ENCODE assay signal across 23 cellular contexts in genomic region chr18:22044474-22045220, GRCh38.
A peak's percentile ranks its signal among the peaks of the same experiment; 100 is the strongest.
DNase-seq lines count a peak whose midpoint lies in the region; ATAC-seq and TF ChIP-seq lines count a peak whose summit lies in the region.
"Had no signal": no experiment of that assay in that cellular context is flagged by ENCODE, and none has a peak within 500 bp of the region (broad histone marks: within the 10 kb centered on the region; RNA-seq: fewer than 3 reads in every experiment).

No MANE protein-coding gene starts in this region.

- H3K27ac Mint-ChIP-seq in Caco-2 (ENCODE audit: unreplicated experiment) (peak overlapping the region; percentile 89), progenitor cell of endocrine pancreas (peak overlapping the region; percentile 99)
- no peak overlapping the region for H3K27ac Mint-ChIP-seq in activated CD8-positive, alpha-beta memory T cell treated with anti-CD3 and anti-CD28 coated beads, Interleukin-2, amount 10 ng/mL, durations not matched to agents 7 days and 5 days
- H3K27ac Mint-ChIP-seq: activated CD4-positive, alpha-beta T cell treated with anti-CD3 and anti-CD28 coated beads, Interleukin-2, amount 10 ng/mL, durations not matched to agents 24 days and 14 days; activated naive CD4-positive, alpha-beta T cell treated with anti-CD3 and anti-CD28 coated beads, Interleukin-2, amount 10 ng/mL, durations not matched to agents 7 days and 5 days; HFFc6; immature natural killer cell had no signal

- peaks cover 79% of the 10 kb centered on the region for H3K4me1 Mint-ChIP-seq in Caco-2 (ENCODE audit: low read depth, unreplicated experiment)
- peaks cover 73% of the 10 kb centered on the region for H3K4me1 Mint-ChIP-seq in progenitor cell of endocrine pancreas (ENCODE audit: low read depth)
- no peaks in the 10 kb centered on the region for H3K4me1 Mint-ChIP-seq in activated CD8-positive, alpha-beta memory T cell treated with anti-CD3 and anti-CD28 coated beads, Interleukin-2, amount 10 ng/mL, durations not matched to agents 7 days and 5 days
- H3K4me1 Mint-ChIP-seq: activated CD4-positive, alpha-beta T cell treated with anti-CD3 and anti-CD28 coated beads, Interleukin-2, amount 10 ng/mL, durations not matched to agents 24 days and 14 days; activated naive CD4-positive, alpha-beta T cell treated with anti-CD3 and anti-CD28 coated beads, Interleukin-2, amount 10 ng/mL, durations not matched to agents 7 days and 5 days; immature natural killer cell had no signal

- CTCF ChIA-PET in Caco-2 (lab: Charles Lee): interaction anchor here (0.5 to 1.5 kb wide), 8 partner anchors 24 to 518 kb away, joined by 3 to 8 read pairs (median 4); no protein-coding TSS in a partner anchor
- CTCF ChIA-PET in activated CD8-positive, alpha-beta memory T cell treated with anti-CD3 and anti-CD28 coated beads, Interleukin-2, amount 10 ng/mL, durations not matched to agents 7 days and 5 days (lab: Charles Lee): no interaction called here

- H3K4me3 Mint-ChIP-seq in Caco-2 (ENCODE audit: unreplicated experiment): peak overlapping the region; percentile 71
- peak overlapping the region; percentile 32 for H3K4me3 Mint-ChIP-seq in progenitor cell of endocrine pancreas (ENCODE audit: low read depth)
- no peak overlapping the region for H3K4me3 Mint-ChIP-seq in activated CD8-positive, alpha-beta memory T cell treated with anti-CD3 and anti-CD28 coated beads, Interleukin-2, amount 10 ng/mL, durations not matched to agents 7 days and 5 days
- H3K4me3 Mint-ChIP-seq: activated CD4-positive, alpha-beta T cell treated with anti-CD3 and anti-CD28 coated beads, Interleukin-2, amount 10 ng/mL, durations not matched to agents 24 days and 14 days; activated naive CD4-positive, alpha-beta T cell treated with anti-CD3 and anti-CD28 coated beads, Interleukin-2, amount 10 ng/mL, durations not matched to agents 7 days and 5 days; HFFc6; immature natural killer cell had no signal

- H3K27me3 Mint-ChIP-seq in Caco-2 (ENCODE audit: insufficient read depth, unreplicated experiment) (no peaks in the 10 kb centered on the region), progenitor cell of endocrine pancreas (no peaks in the 10 kb centered on the region)
- H3K27me3 Mint-ChIP-seq in activated CD8-positive, alpha-beta memory T cell treated with anti-CD3 and anti-CD28 coated beads, Interleukin-2, amount 10 ng/mL, durations not matched to agents 7 days and 5 days: no peaks in the 10 kb centered on the region
- H3K27me3 Mint-ChIP-seq: activated CD4-positive, alpha-beta T cell treated with anti-CD3 and anti-CD28 coated beads, Interleukin-2, amount 10 ng/mL, durations not matched to agents 24 days and 14 days; activated naive CD4-positive, alpha-beta T cell treated with anti-CD3 and anti-CD28 coated beads, Interleukin-2, amount 10 ng/mL, durations not matched to agents 7 days and 5 days had no signal

- POLR2A ChIA-PET in Caco-2 (lab: Charles Lee): interaction anchor here (0.6 to 2.3 kb wide), 16 partner anchors 12 to 64 kb away, joined by 3 to 18 read pairs (median 5); no protein-coding TSS in a partner anchor

- DNase-seq in Caco-2 (peak; percentile 88 to 94), NCI-H146 treated with DMSO at 0.1 percent for 48 hours (lab: John Stamatoyannopoulos, UW; ENCODE audit: unreplicated experiment) (peak; percentile 52), left lung (no peak), progenitor cell of endocrine pancreas (ENCODE audit: low spot score, unreplicated experiment) (peak; percentile 32), DMS114 treated with DMSO at 0.1 percent for 48 hours (lab: John Stamatoyannopoulos, UW; ENCODE audit: unreplicated experiment) (no peak), MV-4-11 (lab: John Stamatoyannopoulos, UW) (no peak)
- no peak for DNase-seq in activated CD8-positive, alpha-beta memory T cell treated with anti-CD3 and anti-CD28 coated beads, Interleukin-2, amount 10 ng/mL, durations not matched to agents 7 days and 5 days
- DNase-seq: activated CD4-positive, alpha-beta T cell treated with anti-CD3 and anti-CD28 coated beads, Interleukin-2, amount 10 ng/mL, durations not matched to agents 24 days and 14 days; activated naive CD4-positive, alpha-beta T cell treated with anti-CD3 and anti-CD28 coated beads, Interleukin-2, amount 10 ng/mL, durations not matched to agents 7 days and 5 days; amniotic stem cell; BE2C; COR-L47; esophagus squamous epithelium; HFFc6; immature natural killer cell; left ventricle myocardium inferior; NCI-H187 treated with DMSO at 0.1 percent for 48 hours; NCI-H2227 treated with DMSO at 0.1 percent for 48 hours; psoas muscle; T-helper 2 cell; WERI-Rb-1 had no signal

- H3K9me3 ChIP-seq in Caco-2 (0 out of 2 replicates have a peak, but pooled peaks cover 3% of the 10 kb centered on the region), left lung (no peaks in the 10 kb centered on the region)
- H3K9me3 ChIP-seq: BE2C, esophagus squamous epithelium, left ventricle myocardium inferior, psoas muscle had no signal

- TF ChIP-seq CTCF in Caco-2 (IDR thresholded peaks at IDR 0.05; ENCODE audit: insufficient read depth in 1 of 2, low read depth in 1 of 2, low read length in 1 of 2, severe bottlenecking in 1 of 2, unreplicated experiment in 1 of 2) (no peak), left lung (IDR thresholded peaks at IDR 0.05) (no peak), progenitor cell of endocrine pancreas (IDR thresholded peaks at IDR 0.05; ENCODE audit: unreplicated experiment) (no peak)

- peak; percentile 90 for ATAC-seq in left lung
- ATAC-seq in GM21717 (IDR thresholded peaks at IDR 0.05; ENCODE audit: unreplicated experiment): no peak
- ATAC-seq in activated CD8-positive, alpha-beta memory T cell treated with anti-CD3 and anti-CD28 coated beads, Interleukin-2, amount 10 ng/mL, durations not matched to agents 7 days and 5 days: no peak
- ATAC-seq: psoas muscle had no signal

- no peaks in the 10 kb centered on the region for H3K27me3 ChIP-seq in Caco-2 (replicated peaks; ENCODE audit: control insufficient read depth, insufficient read depth, low read length)
- no peaks in the 10 kb centered on the region for H3K27me3 ChIP-seq in left lung
- H3K27me3 ChIP-seq: BE2C had no signal

- H3K36me3 ChIP-seq in Caco-2 (ENCODE audit: control insufficient read depth, insufficient read depth, low read length) (no peaks in the 10 kb centered on the region), left lung (no peaks in the 10 kb centered on the region)
- H3K36me3 ChIP-seq: BE2C, esophagus squamous epithelium, left ventricle myocardium inferior, WERI-Rb-1 had no signal

- H3K4me3 ChIP-seq in Caco-2 (ENCODE audit: low read depth, low read length) (peak overlapping the region; percentile 22), left lung (no peak overlapping the region)
- H3K4me3 ChIP-seq: coronary artery, esophagus squamous epithelium, left ventricle myocardium inferior, psoas muscle had no signal

- H3K36me3 Mint-ChIP-seq in Caco-2 (ENCODE audit: insufficient read depth, unreplicated experiment) (peaks cover 17% of the 10 kb centered on the region), progenitor cell of endocrine pancreas (ENCODE audit: insufficient read depth) (no peaks in the 10 kb centered on the region)
- no peaks in the 10 kb centered on the region for H3K36me3 Mint-ChIP-seq in activated CD8-positive, alpha-beta memory T cell treated with anti-CD3 and anti-CD28 coated beads, Interleukin-2, amount 10 ng/mL, durations not matched to agents 7 days and 5 days
- H3K36me3 Mint-ChIP-seq: activated naive CD4-positive, alpha-beta T cell treated with anti-CD3 and anti-CD28 coated beads, Interleukin-2, amount 10 ng/mL, durations not matched to agents 7 days and 5 days; immature natural killer cell had no signal

- TSS peak; percentile 75 for BruUV-seq in Caco-2 (replicated peaks; lab: Mats Ljungman, UMichigan)

- H3K9me3 Mint-ChIP-seq in Caco-2 (ENCODE audit: unreplicated experiment) (peaks cover 9% of the 10 kb centered on the region), progenitor cell of endocrine pancreas (ENCODE audit: low read depth) (no peaks in the 10 kb centered on the region)
- no peaks in the 10 kb centered on the region for H3K9me3 Mint-ChIP-seq in activated CD8-positive, alpha-beta memory T cell treated with anti-CD3 and anti-CD28 coated beads, Interleukin-2, amount 10 ng/mL, durations not matched to agents 7 days and 5 days (ENCODE audit: low read depth)
- H3K9me3 Mint-ChIP-seq: activated CD4-positive, alpha-beta T cell treated with anti-CD3 and anti-CD28 coated beads, Interleukin-2, amount 10 ng/mL, durations not matched to agents 24 days and 14 days; activated naive CD4-positive, alpha-beta T cell treated with anti-CD3 and anti-CD28 coated beads, Interleukin-2, amount 10 ng/mL, durations not matched to agents 7 days and 5 days; HFFc6 had no signal

- peaks cover 88% of the 10 kb centered on the region for H3K4me1 ChIP-seq in Caco-2
- H3K4me1 ChIP-seq in left lung: no peaks in the 10 kb centered on the region
- H3K4me1 ChIP-seq: BE2C, esophagus squamous epithelium, left ventricle myocardium inferior, psoas muscle had no signal

- intact Hi-C loops in Caco-2 (cut with micrococcal nuclease; ENCODE audit: unreplicated experiment) (loop anchor here (1.0 to 2.0 kb wide), 7 partner anchors 12 to 124 kb away; partner anchors contain the start of gene GATA6), left lung (cut with DNase I) (no loop called here)

- no peak overlapping the region for H3K27ac ChIP-seq in left lung
- H3K27ac ChIP-seq: coronary artery, esophagus squamous epithelium, left ventricle myocardium inferior, psoas muscle, WERI-Rb-1 had no signal

Comparison
In these comparisons a context has a peak if more than half of its experiments do, and no peak if none do; other contexts are left out.
1. DNase-seq: peak in Caco-2 (2 of 2), NCI-H146 treated with DMSO at 0.1 percent for 48 hours (single experiment) and progenitor cell of endocrine pancreas (single experiment); none in left lung (0 of 2), DMS114 treated with DMSO at 0.1 percent for 48 hours (single experiment), MV-4-11 (single experiment) and activated CD8-positive, alpha-beta memory T cell treated with anti-CD3 and anti-CD28 coated beads, Interleukin-2, amount 10 ng/mL, durations not matched to agents 7 days and 5 days (single experiment).